In genomic region chr10:104101902-104102301, GRCh38 we compare ENCODE assay signal across 8 cellular contexts. TPM values are rescaled to one million over a fixed set of nuclear protein-coding genes. Genes with fewer than 3 reads are reported as not detected.
"Had no signal": no experiment of that assay in that cellular context is flagged by ENCODE, and none has a peak within 500 bp of the region (broad histone marks: within the 10 kb centered on the region; RNA-seq: fewer than 3 reads in every experiment).

No MANE protein-coding gene starts in this region.

- H3K27ac Mint-ChIP-seq: H9, HFFc6 had no signal

- ATAC-seq: HepG2, K562 had no signal

- H2AFZ ChIP-seq: GM23248 had no signal

- H3K4me3 ChIP-seq: GM23248, K562 had no signal

- H3K4me3 Mint-ChIP-seq: H9, HFFc6 had no signal

- H3K9ac ChIP-seq: GM23248 had no signal

- DNase-seq: GM23248, H9, HCEC 1CT, HFFc6, KG1 had no signal

- H3K27ac ChIP-seq: GM23248, HL-60 had no signal

RNA-seq across cellular contexts. Expression of gene COL17A1, which starts 16.2 kb away (rescaled TPM):
- total RNA-seq: GM23248, HepG2, K562 had no signal
- polyA plus RNA-seq: K562 had no signal
